ENCODE assay signal across 1 cellular context in the genomic region with DNA sequence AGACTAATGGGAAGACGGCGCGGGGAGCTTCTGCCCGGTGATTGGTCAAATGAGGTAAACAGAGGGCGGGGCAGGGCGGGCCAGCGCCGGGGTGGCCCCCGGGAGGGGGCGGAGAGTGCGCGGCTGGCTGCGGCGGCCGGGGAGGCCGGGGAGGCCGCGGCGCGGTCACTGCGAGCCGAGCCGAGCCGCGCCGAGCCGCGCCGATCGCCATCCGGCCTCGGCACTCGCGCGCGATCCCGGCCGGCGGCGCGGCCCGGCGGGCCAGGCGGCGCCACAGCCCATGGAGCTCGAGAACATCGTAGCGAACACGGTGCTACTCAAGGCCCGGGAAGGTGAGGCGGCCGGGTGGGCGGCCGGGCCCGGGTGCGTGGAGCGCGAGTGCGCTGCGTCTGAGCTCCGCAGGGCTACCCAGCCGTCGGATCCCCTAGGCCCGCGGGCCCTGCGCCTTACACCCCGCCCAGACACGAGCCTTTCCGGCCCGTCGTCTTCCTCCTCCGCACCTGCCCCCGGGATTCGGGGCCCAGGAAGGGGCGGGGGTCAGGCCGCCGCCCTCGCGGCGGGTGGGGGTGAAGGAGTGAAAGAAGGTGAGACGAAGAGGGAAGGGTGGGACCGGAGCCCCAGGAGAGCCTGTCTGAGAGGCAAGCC.
A peak's percentile ranks its signal among the peaks of the same experiment; 100 is the strongest.
TF ChIP-seq lines count a peak whose summit lies in the region.

A gene (plus strand): TSS at position 111 of the 645 bp plus-strand sequence. CDS start 170 bp downstream, at position 281.

TF ChIP-seq in K562, 482 proteins besides CTCF, POLR2A, EP300 and RAD21 (continued from another document and continues in another):
- TF ChIP-seq, protein P1, sequence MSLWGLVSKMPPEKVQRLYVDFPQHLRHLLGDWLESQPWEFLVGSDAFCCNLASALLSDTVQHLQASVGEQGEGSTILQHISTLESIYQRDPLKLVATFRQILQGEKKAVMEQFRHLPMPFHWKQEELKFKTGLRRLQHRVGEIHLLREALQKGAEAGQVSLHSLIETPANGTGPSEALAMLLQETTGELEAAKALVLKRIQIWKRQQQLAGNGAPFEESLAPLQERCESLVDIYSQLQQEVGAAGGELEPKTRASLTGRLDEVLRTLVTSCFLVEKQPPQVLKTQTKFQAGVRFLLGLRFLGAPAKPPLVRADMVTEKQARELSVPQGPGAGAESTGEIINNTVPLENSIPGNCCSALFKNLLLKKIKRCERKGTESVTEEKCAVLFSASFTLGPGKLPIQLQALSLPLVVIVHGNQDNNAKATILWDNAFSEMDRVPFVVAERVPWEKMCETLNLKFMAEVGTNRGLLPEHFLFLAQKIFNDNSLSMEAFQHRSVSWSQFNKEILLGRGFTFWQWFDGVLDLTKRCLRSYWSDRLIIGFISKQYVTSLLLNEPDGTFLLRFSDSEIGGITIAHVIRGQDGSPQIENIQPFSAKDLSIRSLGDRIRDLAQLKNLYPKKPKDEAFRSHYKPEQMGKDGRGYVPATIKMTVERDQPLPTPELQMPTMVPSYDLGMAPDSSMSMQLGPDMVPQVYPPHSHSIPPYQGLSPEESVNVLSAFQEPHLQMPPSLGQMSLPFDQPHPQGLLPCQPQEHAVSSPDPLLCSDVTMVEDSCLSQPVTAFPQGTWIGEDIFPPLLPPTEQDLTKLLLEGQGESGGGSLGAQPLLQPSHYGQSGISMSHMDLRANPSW (CRISPR knock-in tag; IDR thresholded peaks at IDR 0.05) = peak; percentile 47; the same call in 1 of the 2 replicates
- TF ChIP-seq ZC3H11A (IDR thresholded peaks at IDR 0.05; ENCODE audit: low read depth, low read length) (no peak), ZNF780A (CRISPR knock-in tag; IDR thresholded peaks at IDR 0.05) (no peak), IRF2 (CRISPR knock-in tag; IDR thresholded peaks at IDR 0.05) (no peak), NR3C1 (CRISPR knock-in tag; IDR thresholded peaks at IDR 0.05) (no peak), CXXC5 (CRISPR knock-in tag; IDR thresholded peaks at IDR 0.05) (peak; percentile 40), ZFPM2 (CRISPR knock-in tag; IDR thresholded peaks at IDR 0.05) (no peak), RFX1 (IDR thresholded peaks at IDR 0.05) (no peak), NR1H2 (CRISPR knock-in tag; IDR thresholded peaks at IDR 0.05) (0 out of 2 replicates have a peak, but pooled peaks have one; percentile 44), ZFP30 (CRISPR knock-in tag; IDR thresholded peaks at IDR 0.05; ENCODE audit: borderline replicate concordance) (no peak), HCFC1 (IDR thresholded peaks at IDR 0.05; ENCODE audit: low read depth, low read length) (0 out of 2 replicates have a peak, but pooled peaks have one; percentile 35), ETV1 (tag; conservative IDR thresholded peaks at IDR 0.05; ENCODE audit: low read depth) (no peak), TBP (optimal IDR thresholded peaks at IDR 0.05; ENCODE audit: low read depth, low read length) (no peak), MECOM (CRISPR knock-in tag; IDR thresholded peaks at IDR 0.05) (no peak), ZNF239 (CRISPR knock-in tag; IDR thresholded peaks at IDR 0.05) (no peak), GATA2 (CRISPR knock-in tag; IDR thresholded peaks at IDR 0.05) (no peak), KLF10 (CRISPR knock-in tag; IDR thresholded peaks at IDR 0.05) (no peak), MAZ (CRISPR knock-in tag; conservative IDR thresholded peaks at IDR 0.05 in 1 of 2, IDR thresholded peaks at IDR 0.05 in 1 of 2) (peak; percentile 31 to 94; a peak in 2 of 4 replicates), RNF2 (IDR thresholded peaks at IDR 0.05) (0 out of 2 replicates have a peak, but pooled peaks have one; percentile 23), ZNF143 (CRISPR knock-in tag; IDR thresholded peaks at IDR 0.05) (no peak), SMAD4 (CRISPR knock-in tag; conservative IDR thresholded peaks at IDR 0.05) (peak; percentile 70), ESRRB (CRISPR knock-in tag; IDR thresholded peaks at IDR 0.05; ENCODE audit: borderline replicate concordance) (no peak), ATF7 (IDR thresholded peaks at IDR 0.05) (no peak), TCFL5 (CRISPR knock-in tag; conservative IDR thresholded peaks at IDR 0.05) (no peak), SMARCE1 (IDR thresholded peaks at IDR 0.05) (no peak), PHB (CRISPR knock-in tag; IDR thresholded peaks at IDR 0.05) (0 out of 2 replicates have a peak, but pooled peaks have one; percentile 40), ZNF778 (CRISPR knock-in tag; IDR thresholded peaks at IDR 0.05) (no peak), KLF13 (tag; IDR thresholded peaks at IDR 0.05; ENCODE audit: borderline replicate concordance, low read depth) (no peak), BRCA1 (IDR thresholded peaks at IDR 0.05) (no peak), BRCA1 (CRISPR knock-in tag; IDR thresholded peaks at IDR 0.05) (no peak), PTBP1 (IDR thresholded peaks at IDR 0.05; ENCODE audit: low read depth, low read length) (no peak), NRF1 (conservative IDR thresholded peaks at IDR 0.05 in 1 of 2, IDR thresholded peaks at IDR 0.05 in 1 of 2) (0 out of 4 replicates have a peak, but pooled peaks have one; percentile 63 to 66), ZNF696 (CRISPR knock-in tag; conservative IDR thresholded peaks at IDR 0.05) (no peak), TBL1XR1 (IDR thresholded peaks at IDR 0.05; ENCODE audit: low read length in 2 of 2) (no peak), COPS2 (conservative IDR thresholded peaks at IDR 0.05) (no peak), TAF1 (IDR thresholded peaks at IDR 0.05; ENCODE audit: control insufficient read depth, extremely low read depth, insufficient read depth, low read length, severe bottlenecking) (peak; percentile 72), ZNF444 (CRISPR knock-in tag; IDR thresholded peaks at IDR 0.05) (no peak), PYGO2 (tag; IDR thresholded peaks at IDR 0.05) (no peak), ELF4 (CRISPR knock-in tag; IDR thresholded peaks at IDR 0.05) (no peak), ZNF175 (CRISPR knock-in tag; IDR thresholded peaks at IDR 0.05; ENCODE audit: low read depth) (no peak), RBFOX2 (IDR thresholded peaks at IDR 0.05; ENCODE audit: low read depth, low read length) (peak; percentile 77), FOXP1 (CRISPR knock-in tag; IDR thresholded peaks at IDR 0.05) (no peak), ZNF785 (CRISPR knock-in tag; IDR thresholded peaks at IDR 0.05) (no peak)
- TF ChIP-seq, protein P2, sequence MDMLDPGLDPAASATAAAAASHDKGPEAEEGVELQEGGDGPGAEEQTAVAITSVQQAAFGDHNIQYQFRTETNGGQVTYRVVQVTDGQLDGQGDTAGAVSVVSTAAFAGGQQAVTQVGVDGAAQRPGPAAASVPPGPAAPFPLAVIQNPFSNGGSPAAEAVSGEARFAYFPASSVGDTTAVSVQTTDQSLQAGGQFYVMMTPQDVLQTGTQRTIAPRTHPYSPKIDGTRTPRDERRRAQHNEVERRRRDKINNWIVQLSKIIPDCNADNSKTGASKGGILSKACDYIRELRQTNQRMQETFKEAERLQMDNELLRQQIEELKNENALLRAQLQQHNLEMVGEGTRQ (CRISPR knock-in tag; IDR thresholded peaks at IDR 0.05) = no peak
- TF ChIP-seq, protein P3, sequence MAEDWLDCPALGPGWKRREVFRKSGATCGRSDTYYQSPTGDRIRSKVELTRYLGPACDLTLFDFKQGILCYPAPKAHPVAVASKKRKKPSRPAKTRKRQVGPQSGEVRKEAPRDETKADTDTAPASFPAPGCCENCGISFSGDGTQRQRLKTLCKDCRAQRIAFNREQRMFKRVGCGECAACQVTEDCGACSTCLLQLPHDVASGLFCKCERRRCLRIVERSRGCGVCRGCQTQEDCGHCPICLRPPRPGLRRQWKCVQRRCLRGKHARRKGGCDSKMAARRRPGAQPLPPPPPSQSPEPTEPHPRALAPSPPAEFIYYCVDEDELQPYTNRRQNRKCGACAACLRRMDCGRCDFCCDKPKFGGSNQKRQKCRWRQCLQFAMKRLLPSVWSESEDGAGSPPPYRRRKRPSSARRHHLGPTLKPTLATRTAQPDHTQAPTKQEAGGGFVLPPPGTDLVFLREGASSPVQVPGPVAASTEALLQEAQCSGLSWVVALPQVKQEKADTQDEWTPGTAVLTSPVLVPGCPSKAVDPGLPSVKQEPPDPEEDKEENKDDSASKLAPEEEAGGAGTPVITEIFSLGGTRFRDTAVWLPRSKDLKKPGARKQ (CRISPR knock-in tag; IDR thresholded peaks at IDR 0.05) = no peak
- TF ChIP-seq, protein P4, sequence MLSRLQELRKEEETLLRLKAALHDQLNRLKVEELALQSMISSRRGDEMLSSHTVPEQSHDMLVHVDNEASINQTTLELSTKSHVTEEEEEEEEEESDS (CRISPR knock-in tag; IDR thresholded peaks at IDR 0.05) = no peak
- TF ChIP-seq, protein P5, sequence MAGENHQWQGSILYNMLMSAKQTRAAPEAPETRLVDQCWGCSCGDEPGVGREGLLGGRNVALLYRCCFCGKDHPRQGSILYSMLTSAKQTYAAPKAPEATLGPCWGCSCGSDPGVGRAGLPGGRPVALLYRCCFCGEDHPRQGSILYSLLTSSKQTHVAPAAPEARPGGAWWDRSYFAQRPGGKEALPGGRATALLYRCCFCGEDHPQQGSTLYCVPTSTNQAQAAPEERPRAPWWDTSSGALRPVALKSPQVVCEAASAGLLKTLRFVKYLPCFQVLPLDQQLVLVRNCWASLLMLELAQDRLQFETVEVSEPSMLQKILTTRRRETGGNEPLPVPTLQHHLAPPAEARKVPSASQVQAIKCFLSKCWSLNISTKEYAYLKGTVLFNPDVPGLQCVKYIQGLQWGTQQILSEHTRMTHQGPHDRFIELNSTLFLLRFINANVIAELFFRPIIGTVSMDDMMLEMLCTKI (IDR thresholded peaks at IDR 0.05; ENCODE audit: partially characterized antibody) = no peak
- TF ChIP-seq, protein P6, sequence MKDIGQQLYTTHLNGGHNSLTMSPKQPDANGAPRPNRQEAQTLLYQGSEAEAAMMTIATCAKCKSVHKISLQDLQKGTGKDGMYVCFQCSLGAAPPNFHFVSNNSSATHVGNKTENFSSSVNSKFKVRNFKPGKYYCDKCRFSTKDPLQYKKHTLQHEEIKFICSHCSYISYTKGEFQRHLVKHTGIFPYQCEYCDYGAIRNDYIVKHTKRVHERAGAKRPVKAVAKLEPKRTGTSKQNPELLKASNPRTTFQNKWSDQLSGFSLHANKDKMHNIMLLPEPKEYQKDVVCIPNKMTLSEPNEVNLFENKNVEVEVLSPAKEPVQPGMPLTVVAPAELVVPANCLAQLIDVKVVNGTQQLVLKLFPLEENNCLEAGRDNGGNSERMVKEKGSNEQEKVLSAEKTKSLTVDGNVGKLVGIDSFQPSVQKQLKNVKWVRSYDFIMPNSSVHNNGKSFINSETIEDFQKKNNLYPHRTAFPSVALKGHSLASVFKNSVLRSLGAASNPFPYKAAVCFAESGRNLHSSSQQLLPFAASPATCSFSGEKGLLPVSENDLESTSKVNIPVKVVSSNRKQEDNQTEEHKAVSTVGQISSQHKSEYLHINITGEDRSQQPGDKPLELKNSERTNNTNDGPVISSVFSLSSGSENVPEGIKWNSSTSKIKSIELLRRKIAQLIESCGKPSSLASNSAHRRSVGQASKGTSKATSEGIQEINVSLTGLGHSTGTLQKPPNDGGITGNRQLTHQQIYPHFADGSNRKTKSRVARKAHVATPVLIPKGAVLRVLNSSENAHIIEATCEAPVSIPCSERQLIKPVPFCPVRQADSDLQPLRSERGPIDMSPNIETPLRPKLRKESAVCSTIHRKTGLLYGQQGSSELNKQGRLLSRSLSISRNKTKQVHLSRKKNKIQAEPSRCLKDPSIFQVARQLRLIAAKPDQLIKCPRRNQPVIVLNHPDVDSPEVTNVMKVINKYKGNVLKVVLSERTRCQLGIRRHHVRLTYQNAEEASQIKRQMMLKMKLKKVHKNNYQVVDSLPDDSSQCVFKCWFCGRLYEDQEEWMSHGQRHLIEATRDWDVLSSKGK (CRISPR knock-in tag; IDR thresholded peaks at IDR 0.05) = no peak
- TF ChIP-seq, protein P7, sequence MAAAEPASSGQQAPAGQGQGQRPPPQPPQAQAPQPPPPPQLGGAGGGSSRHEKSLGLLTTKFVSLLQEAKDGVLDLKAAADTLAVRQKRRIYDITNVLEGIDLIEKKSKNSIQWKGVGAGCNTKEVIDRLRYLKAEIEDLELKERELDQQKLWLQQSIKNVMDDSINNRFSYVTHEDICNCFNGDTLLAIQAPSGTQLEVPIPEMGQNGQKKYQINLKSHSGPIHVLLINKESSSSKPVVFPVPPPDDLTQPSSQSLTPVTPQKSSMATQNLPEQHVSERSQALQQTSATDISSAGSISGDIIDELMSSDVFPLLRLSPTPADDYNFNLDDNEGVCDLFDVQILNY (CRISPR knock-in tag; IDR thresholded peaks at IDR 0.05) = no peak
- TF ChIP-seq, protein P8, sequence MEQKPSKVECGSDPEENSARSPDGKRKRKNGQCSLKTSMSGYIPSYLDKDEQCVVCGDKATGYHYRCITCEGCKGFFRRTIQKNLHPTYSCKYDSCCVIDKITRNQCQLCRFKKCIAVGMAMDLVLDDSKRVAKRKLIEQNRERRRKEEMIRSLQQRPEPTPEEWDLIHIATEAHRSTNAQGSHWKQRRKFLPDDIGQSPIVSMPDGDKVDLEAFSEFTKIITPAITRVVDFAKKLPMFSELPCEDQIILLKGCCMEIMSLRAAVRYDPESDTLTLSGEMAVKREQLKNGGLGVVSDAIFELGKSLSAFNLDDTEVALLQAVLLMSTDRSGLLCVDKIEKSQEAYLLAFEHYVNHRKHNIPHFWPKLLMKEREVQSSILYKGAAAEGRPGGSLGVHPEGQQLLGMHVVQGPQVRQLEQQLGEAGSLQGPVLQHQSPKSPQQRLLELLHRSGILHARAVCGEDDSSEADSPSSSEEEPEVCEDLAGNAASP (IDR thresholded peaks at IDR 0.05) = no peak
- TF ChIP-seq, protein P9, sequence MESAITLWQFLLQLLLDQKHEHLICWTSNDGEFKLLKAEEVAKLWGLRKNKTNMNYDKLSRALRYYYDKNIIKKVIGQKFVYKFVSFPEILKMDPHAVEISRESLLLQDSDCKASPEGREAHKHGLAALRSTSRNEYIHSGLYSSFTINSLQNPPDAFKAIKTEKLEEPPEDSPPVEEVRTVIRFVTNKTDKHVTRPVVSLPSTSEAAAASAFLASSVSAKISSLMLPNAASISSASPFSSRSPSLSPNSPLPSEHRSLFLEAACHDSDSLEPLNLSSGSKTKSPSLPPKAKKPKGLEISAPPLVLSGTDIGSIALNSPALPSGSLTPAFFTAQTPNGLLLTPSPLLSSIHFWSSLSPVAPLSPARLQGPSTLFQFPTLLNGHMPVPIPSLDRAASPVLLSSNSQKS (CRISPR knock-in tag; IDR thresholded peaks at IDR 0.05) = no peak
- TF ChIP-seq, protein P10, sequence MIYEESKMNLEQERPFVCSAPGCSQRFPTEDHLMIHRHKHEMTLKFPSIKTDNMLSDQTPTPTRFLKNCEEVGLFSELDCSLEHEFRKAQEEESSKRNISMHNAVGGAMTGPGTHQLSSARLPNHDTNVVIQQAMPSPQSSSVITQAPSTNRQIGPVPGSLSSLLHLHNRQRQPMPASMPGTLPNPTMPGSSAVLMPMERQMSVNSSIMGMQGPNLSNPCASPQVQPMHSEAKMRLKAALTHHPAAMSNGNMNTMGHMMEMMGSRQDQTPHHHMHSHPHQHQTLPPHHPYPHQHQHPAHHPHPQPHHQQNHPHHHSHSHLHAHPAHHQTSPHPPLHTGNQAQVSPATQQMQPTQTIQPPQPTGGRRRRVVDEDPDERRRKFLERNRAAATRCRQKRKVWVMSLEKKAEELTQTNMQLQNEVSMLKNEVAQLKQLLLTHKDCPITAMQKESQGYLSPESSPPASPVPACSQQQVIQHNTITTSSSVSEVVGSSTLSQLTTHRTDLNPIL (CRISPR knock-in tag; IDR thresholded peaks at IDR 0.05) = no peak
- TF ChIP-seq, protein P11, sequence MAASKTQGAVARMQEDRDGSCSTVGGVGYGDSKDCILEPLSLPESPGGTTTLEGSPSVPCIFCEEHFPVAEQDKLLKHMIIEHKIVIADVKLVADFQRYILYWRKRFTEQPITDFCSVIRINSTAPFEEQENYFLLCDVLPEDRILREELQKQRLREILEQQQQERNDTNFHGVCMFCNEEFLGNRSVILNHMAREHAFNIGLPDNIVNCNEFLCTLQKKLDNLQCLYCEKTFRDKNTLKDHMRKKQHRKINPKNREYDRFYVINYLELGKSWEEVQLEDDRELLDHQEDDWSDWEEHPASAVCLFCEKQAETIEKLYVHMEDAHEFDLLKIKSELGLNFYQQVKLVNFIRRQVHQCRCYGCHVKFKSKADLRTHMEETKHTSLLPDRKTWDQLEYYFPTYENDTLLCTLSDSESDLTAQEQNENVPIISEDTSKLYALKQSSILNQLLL (CRISPR knock-in tag; IDR thresholded peaks at IDR 0.05; ENCODE audit: borderline replicate concordance) = no peak
